In genomic region chr22:46128606-46129005, GRCh38 we compare ENCODE assay signal across 13 cellular contexts. TPM values are rescaled to one million over a fixed set of nuclear protein-coding genes. Genes with fewer than 3 reads are reported as not detected.
DNase-seq lines count a peak whose midpoint lies in the region; ATAC-seq, FAIRE-seq and TF ChIP-seq lines count a peak whose summit lies in the region.
"Had no signal": no experiment of that assay in that cellular context is flagged by ENCODE, and none has a peak within 500 bp of the region (broad histone marks: within the 10 kb centered on the region; RNA-seq: fewer than 3 reads in every experiment).

No MANE protein-coding gene starts in this region.

- H3K27me3 ChIP-seq in HepG2 (ENCODE audit: control insufficient read depth in 1 of 2, insufficient read depth in 2 of 2, low read length in 2 of 2) (peaks cover 8 to 30% of the 10 kb centered on the region in 2 experiments; a peak in 4 of 5 replicates), right lobe of liver (no peaks in the 10 kb centered on the region), Karpas-422 (ENCODE audit: low read length) (no peaks in the 10 kb centered on the region)

- BruUV-seq in HepG2 (replicated peaks; lab: Mats Ljungman, UMichigan) = no TSS peak

- DNase-seq in HepG2 (ENCODE audit: low spot score) = no peak
- DNase-seq in right lobe of liver = no peak
- no peak for DNase-seq in Karpas-422
- no peak for DNase-seq in memory B cell (ENCODE audit: low spot score in 2 of 2)
- no peak for DNase-seq in stimulated activated naive B cell treated with anti-CD40 and anti-IgM and Interleukin-4, amounts not matched to agents 10 μg/mL and 1 μg/mL and 100 μg/mL, for 72 hours
- DNase-seq in posterior cingulate gyrus = no peak
- DNase-seq in NK-92 (lab: John Stamatoyannopoulos, UW; ENCODE audit: unreplicated experiment) = no peak
- DNase-seq in mucosa of descending colon = no peak
- DNase-seq: 8988T; CD4-positive, CD25-positive, alpha-beta regulatory T cell; DMS53 had no signal

- intact Hi-C loops in HepG2 (cut with micrococcal nuclease; ENCODE audit: unreplicated experiment) = no loop called here
- intact Hi-C loops in right lobe of liver (cut with DNase I) = no loop called here
- intact Hi-C loops in posterior cingulate gyrus (cut with DNase I) = no loop called here
- intact Hi-C loops in mucosa of descending colon (cut with DNase I, micrococcal nuclease) = no loop called here

- in situ Hi-C loops in HepG2 (cut with HindIII; ENCODE audit: extremely low pct_ligation_motif_present, low pct_unique_long_range_greater_than_20kb) = loop anchor here (25.0 kb wide), 1 partner anchor 409 kb away; the partner anchor contains the start of gene CELSR1

- H4K20me1 ChIP-seq in HepG2 (ENCODE audit: insufficient read depth, low read length) (no peaks in the 10 kb centered on the region), Karpas-422 (ENCODE audit: insufficient read depth, low read depth, low read length) (no peaks in the 10 kb centered on the region)

- no peaks in the 10 kb centered on the region for H3K79me2 ChIP-seq in HepG2 (ENCODE audit: insufficient read depth, low read length)
- no peaks in the 10 kb centered on the region for H3K79me2 ChIP-seq in Karpas-422 (ENCODE audit: low read length)

- H3K27me3 Mint-ChIP-seq in memory B cell = no peaks in the 10 kb centered on the region
- no peaks in the 10 kb centered on the region for H3K27me3 Mint-ChIP-seq in stimulated activated naive B cell treated with anti-CD40 and anti-IgM and Interleukin-4, amounts not matched to agents 10 μg/mL and 1 μg/mL and 100 μg/mL, for 72 hours
- H3K27me3 Mint-ChIP-seq: CD4-positive, CD25-positive, alpha-beta regulatory T cell had no signal

- no CpG with 5 or more reads among the region's 12 CpGs for WGBS in HepG2 (ENCODE audit: low lambda C conversion rate)
- no CpG with 5 or more reads among the region's 12 CpGs for WGBS in right lobe of liver (ENCODE audit: insufficient coverage, low coverage, low lambda C conversion rate, missing lambda C conversion rate)

- no peak overlapping the region for H3K27ac Mint-ChIP-seq in memory B cell
- peak overlapping the region; percentile 51 for H3K27ac Mint-ChIP-seq in stimulated activated naive B cell treated with anti-CD40 and anti-IgM and Interleukin-4, amounts not matched to agents 10 μg/mL and 1 μg/mL and 100 μg/mL, for 72 hours
- H3K27ac Mint-ChIP-seq: CD4-positive, CD25-positive, alpha-beta regulatory T cell had no signal

- H3K36me3 ChIP-seq in HepG2 (replicated peaks in 1 of 2; ENCODE audit: control insufficient read depth in 1 of 2, insufficient read depth in 2 of 2, low read length in 2 of 2) (no peaks in the 10 kb centered on the region), right lobe of liver (no peaks in the 10 kb centered on the region), Karpas-422 (ENCODE audit: insufficient read depth, low read length) (no peaks in the 10 kb centered on the region), mucosa of descending colon (ENCODE audit: low read depth) (no peaks in the 10 kb centered on the region)

- POLR2A ChIA-PET in HepG2 (lab: Yijun Ruan, JAX) = interaction anchor here (0.7 to 1.2 kb wide), 2 partner anchors 18 to 168 kb away, joined by 3 to 4 read pairs; partner anchors contain the start of gene GTSE1

- H3K4me3 ChIP-seq in HepG2 (replicated peaks in 1 of 3; ENCODE audit: insufficient read depth in 1 of 3, low read depth in 2 of 3, low read length in 3 of 3) = no peak overlapping the region; a peak in 1 of 6 replicates
- H3K4me3 ChIP-seq in right lobe of liver = no peak overlapping the region
- peak overlapping the region; percentile 71; the same call in 1 of the 2 replicates for H3K4me3 ChIP-seq in Karpas-422 (ENCODE audit: low read length)
- no peak overlapping the region for H3K4me3 ChIP-seq in mucosa of descending colon

- H3K27ac ChIP-seq in HepG2 (ENCODE audit: extremely low read length, insufficient read depth, low read length) = no peak overlapping the region
- peak overlapping the region in 1 of 3 donors; percentile 89 for H3K27ac ChIP-seq in right lobe of liver
- no peak overlapping the region for H3K27ac ChIP-seq in Karpas-422 (ENCODE audit: low read length)

- peaks cover 19% of the 10 kb centered on the region for H3K4me1 Mint-ChIP-seq in memory B cell
- peaks cover 24 to 37% of the 10 kb centered on the region in 2 donors for H3K4me1 Mint-ChIP-seq in stimulated activated naive B cell treated with anti-CD40 and anti-IgM and Interleukin-4, amounts not matched to agents 10 μg/mL and 1 μg/mL and 100 μg/mL, for 72 hours

- CTCF ChIA-PET in HepG2 (lab: Yijun Ruan, JAX; ENCODE audit: low intra/inter-chr PET ratio, low total read pairs) = no interaction called here

- H2AFZ ChIP-seq in HepG2 (ENCODE audit: low read length) (no peak overlapping the region), Karpas-422 (ENCODE audit: low read length) (no peak overlapping the region)

- TF ChIP-seq CTCF in HepG2 (CRISPR knock-in tag; IDR thresholded peaks at IDR 0.05) (no peak; the same call in 1 of the 2 replicates), right lobe of liver (IDR thresholded peaks at IDR 0.05) (no peak), mucosa of descending colon (IDR thresholded peaks at IDR 0.05) (no peak)

- H3K9me3 Mint-ChIP-seq in memory B cell = no peaks in the 10 kb centered on the region
- no peaks in the 10 kb centered on the region for H3K9me3 Mint-ChIP-seq in stimulated activated naive B cell treated with anti-CD40 and anti-IgM and Interleukin-4, amounts not matched to agents 10 μg/mL and 1 μg/mL and 100 μg/mL, for 72 hours
- H3K9me3 Mint-ChIP-seq: CD4-positive, CD25-positive, alpha-beta regulatory T cell had no signal

- peaks cover 3% of the 10 kb centered on the region for H3K36me3 Mint-ChIP-seq in memory B cell
- H3K36me3 Mint-ChIP-seq in stimulated activated naive B cell treated with anti-CD40 and anti-IgM and Interleukin-4, amounts not matched to agents 10 μg/mL and 1 μg/mL and 100 μg/mL, for 72 hours = no peaks in the 10 kb centered on the region
- H3K36me3 Mint-ChIP-seq: CD4-positive, CD25-positive, alpha-beta regulatory T cell had no signal

- H3K4me2 ChIP-seq in HepG2 (ENCODE audit: low read depth, low read length) = no peak overlapping the region; the same call in 1 of the 2 replicates
- peak overlapping the region; percentile 77 for H3K4me2 ChIP-seq in Karpas-422 (ENCODE audit: low read depth, low read length, poor library complexity, severe bottlenecking)

- TF ChIP-seq EP300 in HepG2 (IDR thresholded peaks at IDR 0.05; ENCODE audit: low read depth in 2 of 2, low read length in 2 of 2) = no peak
- no peak for TF ChIP-seq EP300 in HepG2 (CRISPR knock-in tag; IDR thresholded peaks at IDR 0.05; ENCODE audit: borderline replicate concordance)

- no peak for TF ChIP-seq RAD21 in HepG2 (CRISPR knock-in tag; IDR thresholded peaks at IDR 0.05)

- no peaks in the 10 kb centered on the region for H3K9me2 ChIP-seq in Karpas-422 (replicated peaks; ENCODE audit: insufficient read depth, low read length)

- ATAC-seq in HepG2 (peak; percentile 10), right lobe of liver (no peak), memory B cell (ENCODE audit: low read depth) (no peak), mucosa of descending colon (no peak)
- ATAC-seq in stimulated activated naive B cell treated with anti-CD40 and anti-IgM and Interleukin-4, amounts not matched to agents 10 μg/mL and 1 μg/mL and 100 μg/mL, for 72 hours (replicated peaks) = no peak
- ATAC-seq: HCT116 had no signal

- peak overlapping the region; percentile 34 for H3K4me3 Mint-ChIP-seq in memory B cell
- no peak overlapping the region for H3K4me3 Mint-ChIP-seq in stimulated activated naive B cell treated with anti-CD40 and anti-IgM and Interleukin-4, amounts not matched to agents 10 μg/mL and 1 μg/mL and 100 μg/mL, for 72 hours
- H3K4me3 Mint-ChIP-seq: CD4-positive, CD25-positive, alpha-beta regulatory T cell had no signal

- H3K9ac ChIP-seq in HepG2 (ENCODE audit: insufficient read depth, low read depth, low read length) (no peak overlapping the region), Karpas-422 (ENCODE audit: low read length) (peak overlapping the region; percentile 78)

- TF ChIP-seq POLR2A in HepG2 (IDR thresholded peaks at IDR 0.05; ENCODE audit: insufficient read depth in 1 of 2, low read depth in 2 of 2, low read length in 2 of 2) (no peak), right lobe of liver (IDR thresholded peaks at IDR 0.05) (no peak)

- no peak for FAIRE-seq in HepG2 (lab: Jason Lieb, UNC)
- FAIRE-seq: H54 had no signal

- H3K4me1 ChIP-seq in HepG2 (ENCODE audit: insufficient read depth, low read length) (peaks cover 86% of the 10 kb centered on the region), right lobe of liver (peaks cover 0 to 51% (median 23%) of the 10 kb centered on the region in 4 donors), Karpas-422 (ENCODE audit: low read length) (peaks cover 26% of the 10 kb centered on the region), mucosa of descending colon (ENCODE audit: low read depth) (peaks cover 9% of the 10 kb centered on the region)

- H3K9me3 ChIP-seq in HepG2 (ENCODE audit: low read length) = no peaks in the 10 kb centered on the region
- H3K9me3 ChIP-seq in right lobe of liver = no peaks in the 10 kb centered on the region
- H3K9me3 ChIP-seq in Karpas-422 (ENCODE audit: low read length) = no peaks in the 10 kb centered on the region
- no peaks in the 10 kb centered on the region for H3K9me3 ChIP-seq in mucosa of descending colon

RNA-seq across cellular contexts. Expression of gene PPARA, which starts 21.7 kb away (rescaled TPM):
- 24.7 and 32.0 TPM in 2 replicates for total RNA-seq in HepG2 (2016; rRNA removed; fragmentation: Illumina TruSeq; extraction: Trizol)
- 25.2 and 27.4 TPM in 2 replicates for total RNA-seq in HepG2 (2016; cell fraction: cytosol; rRNA removed; fragmentation: Illumina TruSeq; extraction: Trizol; ENCODE audit: low read depth)
- total RNA-seq in HepG2 (2016; cell fraction: insoluble cytoplasmic fraction; rRNA removed; fragmentation: Illumina TruSeq; extraction: Trizol) = 25.2 and 26.2 TPM in 2 replicates
- 42.1 and 44.8 TPM in 2 replicates for total RNA-seq in HepG2 (2016; cell fraction: membrane; rRNA removed; fragmentation: Illumina TruSeq; extraction: Trizol)
- total RNA-seq in HepG2 (2016; cell fraction: nucleus; rRNA removed; fragmentation: Illumina TruSeq; extraction: Trizol) = 16.8 and 21.1 TPM in 2 replicates
- polyA plus RNA-seq in HepG2 (2011; rRNA removed) = 16.6 and 18.2 TPM in 2 replicates
- 14.0 and 14.5 TPM in 2 replicates for polyA plus RNA-seq in HepG2 (2011; cell fraction: cytosol; rRNA removed)
- 11.7 and 12.6 TPM in 2 replicates for polyA plus RNA-seq in HepG2 (2011; cell fraction: nucleus; rRNA removed)
- 20.9 and 22.5 TPM in 2 replicates for polyA plus RNA-seq in HepG2 (2012)
- 26.1 and 26.5 TPM in 2 replicates for polyA plus RNA-seq in HepG2 (2016; cell fraction: cytosol; fragmentation: Illumina TruSeq; extraction: Trizol; ENCODE audit: low read depth)
- polyA plus RNA-seq in HepG2 (2016; cell fraction: insoluble cytoplasmic fraction; fragmentation: Illumina TruSeq; extraction: Trizol; ENCODE audit: low read depth) = 15.3 and 15.6 TPM in 2 replicates
- 29.1 and 30.3 TPM in 2 replicates for polyA plus RNA-seq in HepG2 (2016; cell fraction: membrane; fragmentation: Illumina TruSeq; extraction: Trizol; ENCODE audit: low read depth)
- 21.2 and 21.4 TPM in 2 replicates for polyA plus RNA-seq in HepG2 (2016; cell fraction: nucleus; fragmentation: Illumina TruSeq; extraction: Trizol; ENCODE audit: insufficient read depth, low read depth)
- 7.8 and 47.2 TPM in 2 replicates for polyA minus RNA-seq in HepG2 (2011; rRNA and poly(A)+ RNA removed; ENCODE audit: low replicate concordance)
- 23.7 and 30.1 TPM in 2 replicates for polyA minus RNA-seq in HepG2 (2011; cell fraction: cytosol; rRNA and poly(A)+ RNA removed)
- 30.8 and 34.2 TPM in 2 replicates for polyA minus RNA-seq in HepG2 (2011; cell fraction: nucleus; rRNA and poly(A)+ RNA removed)
- 100 to 1,000 TPM in 3 of 6 experiments, 10 to 100 TPM in 3; 64.4 to 152 (median 95.1) TPM for total RNA-seq in right lobe of liver
- total RNA-seq in Karpas-422 (2014; rRNA removed; shearing (Covaris generic); ENCODE audit: low replicate concordance) = 18.3 and 23.5 TPM in 2 replicates
- total RNA-seq in mucosa of descending colon = 10 to 100 TPM; 57.9 to 81.4 (median 58.5) TPM
